ENCODE assay signal across 29 cellular contexts in genomic region chr10:69214666-69215131, GRCh38. TPM values are rescaled to one million over a fixed set of nuclear protein-coding genes. Genes with fewer than 3 reads are reported as not detected.
DNase-seq lines count a peak whose midpoint lies in the region; ATAC-seq, FAIRE-seq and TF ChIP-seq lines count a peak whose summit lies in the region.
"Had no signal": no experiment of that assay in that cellular context is flagged by ENCODE, and none has a peak within 500 bp of the region (broad histone marks: within the 10 kb centered on the region; RNA-seq: fewer than 3 reads in every experiment).

No MANE protein-coding gene starts in this region.

- no peaks in the 10 kb centered on the region for H3K27me3 Mint-ChIP-seq in activated T-cell treated with anti-CD3 and anti-CD28 coated beads, Interleukin-2, amount 50 U/mL, for 24 hours
- no peaks in the 10 kb centered on the region for H3K27me3 Mint-ChIP-seq in CD4-positive, alpha-beta T cell
- H3K27me3 Mint-ChIP-seq in naive thymus-derived CD8-positive, alpha-beta T cell: peaks cover 0 to 1% (median 0%) of the 10 kb centered on the region in 5 donors

- no peak overlapping the region for H3K27ac ChIP-seq in CD4-positive, alpha-beta T cell (ENCODE audit: low read depth, low read length)
- H3K27ac ChIP-seq in K562 (ENCODE audit: extremely low read depth, low read depth, low read length): no peak overlapping the region
- H3K27ac ChIP-seq: ascending aorta, C4-2B, pancreas, right atrium auricular region, tibial artery had no signal

- DNase-seq in activated T-cell treated with anti-CD3 and anti-CD28 coated beads, Interleukin-2, amount 50 U/mL, for 24 hours: no peak
- DNase-seq in activated T-cell treated with anti-CD3 and anti-CD28 coated beads, Interleukin-2, amount 50 U/mL, for 48 hours: no peak
- DNase-seq in CD4-positive, alpha-beta T cell: no peak
- peak; percentile 41 for DNase-seq in NB4 (ENCODE audit: low read depth)
- no peak for DNase-seq in K562 (ENCODE audit: extremely low read depth in 1 of 4, low spot score in 3 of 4)
- DNase-seq in naive thymus-derived CD8-positive, alpha-beta T cell: no peak
- no peak for DNase-seq in AG08396 (ENCODE audit: low spot score)
- DNase-seq: activated gamma-delta T cell treated with Interleukin-2 at 50 U/mL for 16 hours; H9; islet precursor cell; left ventricle myocardium superior; midbrain; NCI-H1417; NCI-H446 treated with DMSO at 0.1 percent for 48 hours; nephron progenitor cell; pancreas; PC-9; Right ventricle myocardium superior; stimulated activated CD4-positive, alpha-beta T cell treated with anti-CD3 and anti-CD28 coated beads, Interleukin-12 subunit alpha, Interleukin-12 subunit beta, amount 100 ng/mL, for 4 hours; stomach; tibial artery had no signal

- H3K27ac Mint-ChIP-seq in activated T-cell treated with anti-CD3 and anti-CD28 coated beads, Interleukin-2, amount 50 U/mL, for 24 hours: peak overlapping the region; percentile 78
- H3K27ac Mint-ChIP-seq in CD4-positive, alpha-beta T cell: peak overlapping the region; percentile 10
- peak overlapping the region in 2 of 10 donors; percentile 1 to 52 for H3K27ac Mint-ChIP-seq in naive thymus-derived CD8-positive, alpha-beta T cell
- H3K27ac Mint-ChIP-seq: H9, nephron progenitor cell had no signal

- H3K9me3 ChIP-seq in CD4-positive, alpha-beta T cell (ENCODE audit: control insufficient read depth, low read length): no peaks in the 10 kb centered on the region
- no peaks in the 10 kb centered on the region for H3K9me3 ChIP-seq in K562 (replicated peaks; ENCODE audit: control insufficient read depth, insufficient read depth, low read depth, low read length)
- H3K9me3 ChIP-seq: ascending aorta, pancreas, right atrium auricular region, stomach, tibial artery had no signal

- no peak for TF ChIP-seq RAD21 in K562 (CRISPR knock-in tag; conservative IDR thresholded peaks at IDR 0.05 in 1 of 2, IDR thresholded peaks at IDR 0.05 in 1 of 2)

- 74% methylated on average over 6 of the region's 6 CpGs for WGBS in K562 (ENCODE audit: insufficient coverage, low coverage, missing lambda C conversion rate)

- H4K20me1 ChIP-seq in K562 (replicated peaks; ENCODE audit: control insufficient read depth, insufficient read depth, low read length): no peaks in the 10 kb centered on the region

- H3K36me3 Mint-ChIP-seq in activated T-cell treated with anti-CD3 and anti-CD28 coated beads, Interleukin-2, amount 50 U/mL, for 24 hours (ENCODE audit: low read depth): no peaks in the 10 kb centered on the region
- H3K36me3 Mint-ChIP-seq in CD4-positive, alpha-beta T cell (ENCODE audit: low read depth): peaks cover 5% of the 10 kb centered on the region
- H3K36me3 Mint-ChIP-seq in naive thymus-derived CD8-positive, alpha-beta T cell: no peaks in the 10 kb centered on the region

- no TSS peak for BruUV-seq in K562 (replicated peaks; lab: Mats Ljungman, UMichigan)

- H3K4me3 ChIP-seq in NB4 (ENCODE audit: low read depth, low read length): no peak overlapping the region
- no peak overlapping the region for H3K4me3 ChIP-seq in K562
- H3K4me3 ChIP-seq: ascending aorta, pancreas, PC-9, right atrium auricular region, stomach, tibial artery had no signal

- peaks cover 36% of the 10 kb centered on the region for H3K4me1 Mint-ChIP-seq in activated T-cell treated with anti-CD3 and anti-CD28 coated beads, Interleukin-2, amount 50 U/mL, for 24 hours (ENCODE audit: low read depth)
- H3K4me1 Mint-ChIP-seq in CD4-positive, alpha-beta T cell (ENCODE audit: low read depth): peaks cover 30% of the 10 kb centered on the region
- peaks cover 8 to 11% (median 9%) of the 10 kb centered on the region in 4 donors for H3K4me1 Mint-ChIP-seq in naive thymus-derived CD8-positive, alpha-beta T cell

- no peaks in the 10 kb centered on the region for H3K27me3 ChIP-seq in CD4-positive, alpha-beta T cell (ENCODE audit: control insufficient read depth, insufficient read depth, low read length)
- H3K27me3 ChIP-seq in K562 (ENCODE audit: control insufficient read depth in 2 of 2, insufficient read depth in 2 of 2, low read length in 2 of 2): no peaks in the 10 kb centered on the region
- H3K27me3 ChIP-seq: ascending aorta, pancreas, right atrium auricular region had no signal

- ATAC-seq in CD4-positive, alpha-beta T cell (ENCODE audit: poor library complexity): no peak
- ATAC-seq in K562: no peak
- ATAC-seq in naive thymus-derived CD8-positive, alpha-beta T cell: no peak
- no peak for ATAC-seq in HG03457 (IDR thresholded peaks at IDR 0.05; ENCODE audit: unreplicated experiment)
- ATAC-seq: activated CD4-positive, CD25-positive, alpha-beta regulatory T cell treated with anti-CD3 and anti-CD28 coated beads, Interleukin-2, amount 50 U/mL, for 24 hours; left ventricle myocardium superior; pancreas had no signal

- peaks cover 3 to 53% of the 10 kb centered on the region in 2 experiments for H3K4me1 ChIP-seq in K562 (replicated peaks in 1 of 2; ENCODE audit: control insufficient read depth in 2 of 2, insufficient read depth in 2 of 2, low read length in 2 of 2)
- H3K4me1 ChIP-seq: ascending aorta, right atrium auricular region, tibial artery had no signal

- POLR2A ChIA-PET in CD4-positive, alpha-beta T cell (lab: Charles Lee): interaction anchor here (1.0 to 2.8 kb wide), 3 partner anchors 10 to 259 kb away, joined by 3 to 9 read pairs (median 4); partner anchors contain the start of gene DDX21
- POLR2A ChIA-PET in K562 (lab: Yijun Ruan, JAX): interaction anchor here (1.2 to 12.6 kb wide), 3 partner anchors 8 to 18 kb away, joined by 5 to 95 read pairs (median 5); no protein-coding TSS in a partner anchor
- POLR2A ChIA-PET in naive thymus-derived CD8-positive, alpha-beta T cell (lab: Charles Lee): interaction anchor here (0.5 to 0.6 kb wide), 2 partner anchors 9 to 69 kb away, joined by 3 read pairs; no protein-coding TSS in a partner anchor

- H2AFZ ChIP-seq in K562 (ENCODE audit: low read depth, low read length): no peak overlapping the region
- H2AFZ ChIP-seq: PC-9 had no signal

- no peaks in the 10 kb centered on the region for H3K79me2 ChIP-seq in K562 (ENCODE audit: control insufficient read depth, insufficient read depth, low read length)

- H3K9me3 Mint-ChIP-seq in activated T-cell treated with anti-CD3 and anti-CD28 coated beads, Interleukin-2, amount 50 U/mL, for 24 hours: no peaks in the 10 kb centered on the region
- no peaks in the 10 kb centered on the region for H3K9me3 Mint-ChIP-seq in CD4-positive, alpha-beta T cell
- peaks cover 0 to 2% (median 0%) of the 10 kb centered on the region in 9 donors for H3K9me3 Mint-ChIP-seq in naive thymus-derived CD8-positive, alpha-beta T cell

- in situ Hi-C loops in K562 (cut with MboI): no loop called here

- CTCF ChIA-PET in CD4-positive, alpha-beta T cell (lab: Charles Lee): interaction anchor here (0.6 to 1.1 kb wide), 2 partner anchors 23 to 184 kb away, joined by 3 to 4 read pairs; no protein-coding TSS in a partner anchor
- CTCF ChIA-PET in K562 (lab: Yijun Ruan, JAX; ENCODE audit: low intra/inter-chr PET ratio): interaction anchor here (0.7 kb wide), 1 partner anchor 10 kb away, joined by 3 read pairs; no protein-coding TSS in a partner anchor

- H3K4me2 ChIP-seq in K562 (ENCODE audit: insufficient read depth, low read length): no peak overlapping the region
- H3K4me2 ChIP-seq: PC-9 had no signal

- H3K9me1 ChIP-seq in K562 (ENCODE audit: control insufficient read depth, insufficient read depth, low read length): no peaks in the 10 kb centered on the region

- TF ChIP-seq POLR2A in NB4 (IDR thresholded peaks at IDR 0.05; ENCODE audit: extremely low read depth, insufficient read length): no peak
- no peak for TF ChIP-seq POLR2A in K562 (conservative IDR thresholded peaks at IDR 0.05)

- H3K4me3 Mint-ChIP-seq in activated T-cell treated with anti-CD3 and anti-CD28 coated beads, Interleukin-2, amount 50 U/mL, for 24 hours: no peak overlapping the region
- no peak overlapping the region for H3K4me3 Mint-ChIP-seq in CD4-positive, alpha-beta T cell
- H3K4me3 Mint-ChIP-seq in naive thymus-derived CD8-positive, alpha-beta T cell: no peak overlapping the region
- H3K4me3 Mint-ChIP-seq: H9, nephron progenitor cell had no signal

- TF ChIP-seq CTCF in CD4-positive, alpha-beta T cell (IDR thresholded peaks at IDR 0.05): no peak
- no peak for TF ChIP-seq CTCF in NB4 (IDR thresholded peaks at IDR 0.05; ENCODE audit: low read depth, low read length)
- TF ChIP-seq CTCF in K562 (IDR thresholded peaks at IDR 0.05 in 2 of 3, conservative IDR thresholded peaks at IDR 0.05 in 1 of 3; ENCODE audit: insufficient read depth in 2 of 3, low read depth in 1 of 3, low read length in 3 of 3): no peak

- TF ChIP-seq EP300 in K562 (IDR thresholded peaks at IDR 0.05; ENCODE audit: low read length): no peak

- intact Hi-C loops in CD4-positive, alpha-beta T cell (cut with DNase I, micrococcal nuclease): no loop called here
- intact Hi-C loops in K562 (cut with micrococcal nuclease): loop anchor here (5.0 kb wide), 1 partner anchor 92 kb away; the partner anchor contains the start of gene VPS26A

- H3K36me3 ChIP-seq in K562 (ENCODE audit: control insufficient read depth, insufficient read depth, low read length): peaks cover 3% of the 10 kb centered on the region; the same call in 1 of the 3 replicates
- H3K36me3 ChIP-seq: ascending aorta, pancreas, right atrium auricular region had no signal

- H3K9ac ChIP-seq in K562 (ENCODE audit: insufficient read depth in 1 of 2, low read depth in 2 of 2, low read length in 2 of 2): no peak overlapping the region

- no peak for FAIRE-seq in K562 (lab: Jason Lieb, UNC)
- FAIRE-seq: GM12892, pancreas had no signal

RNA-seq across cellular contexts. Expression of gene HKDC1, which starts 5.4 kb away (rescaled TPM):
- total RNA-seq in CD4-positive, alpha-beta T cell: 1 to 10 TPM; 3.1 to 4.5 TPM
- total RNA-seq in K562 (2011; cell fraction: chromatin; rRNA removed; ENCODE audit: low replicate concordance): not detected in 2 replicates
- total RNA-seq in K562 (2011; cell fraction: nucleolus; rRNA removed): not detected in 2 replicates
- not detected in 2 replicates for total RNA-seq in K562 (2011; cell fraction: nucleoplasm; rRNA removed)
- 0.12 TPM in 1 of 2 replicates, not detected in the other for total RNA-seq in K562 (2014; rRNA removed)
- total RNA-seq in K562 (2014; rRNA removed; fragmentation: Illumina TruSeq; extraction: Trizol): 0.19 and 0.22 TPM in 2 replicates
- total RNA-seq in K562 (2015; rRNA removed; fragmentation: Illumina TruSeq; extraction: Trizol): 0.08 TPM in 1 of 2 replicates, not detected in the other
- 0.04 TPM in 1 of 2 replicates, not detected in the other for total RNA-seq in K562 (2021)
- polyA plus RNA-seq in K562 (2011; rRNA removed): 0.07 TPM in 1 of 2 replicates, not detected in the other
- polyA plus RNA-seq in K562 (2011; cell fraction: cytosol; rRNA removed): 0.06 and 0.51 TPM in 2 replicates
- polyA plus RNA-seq in K562 (2011; cell fraction: nucleus; rRNA removed): 0.04 and 0.09 TPM in 2 replicates
- 0.03 and 1.1 TPM in 2 replicates for polyA plus RNA-seq in K562 (2012)
- polyA plus RNA-seq in K562 (2014; fragmentation: Illumina TruSeq; extraction: Trizol): 0.28 TPM in 1 of 2 replicates, not detected in the other
- not detected for polyA plus RNA-seq in K562 (2014; fragmentation: Nextera tagmentation; extraction: Ambion mirVana)
- 0.15 and 0.53 TPM in 2 replicates for polyA plus RNA-seq in K562 (2014; rRNA removed)
- polyA minus RNA-seq in K562 (2011; rRNA and poly(A)+ RNA removed): not detected in 2 replicates
- not detected in 2 replicates for polyA minus RNA-seq in K562 (2011; cell fraction: cytosol; rRNA and poly(A)+ RNA removed)
- polyA minus RNA-seq in K562 (2011; cell fraction: nucleus; rRNA and poly(A)+ RNA removed): not detected in 2 replicates
- under 1 TPM; 0.65 to 0.80 TPM for total RNA-seq in naive thymus-derived CD8-positive, alpha-beta T cell
- polyA plus RNA-seq in naive thymus-derived CD8-positive, alpha-beta T cell: 1 to 10 TPM in 2 of 3 donors, under 1 TPM in 1; 0.97 to 4.3 (median 1.1) TPM
- total RNA-seq: ascending aorta, cardiac septum, endothelial cell of umbilical vein, H9, left ventricle myocardium superior, Right ventricle myocardium superior had no signal
- polyA plus RNA-seq: endothelial cell of umbilical vein had no signal

RNA-seq across cellular contexts. Expression of gene SUPV3L1, which starts 34.7 kb away (rescaled TPM):
- 10 to 100 TPM; 78.1 to 78.7 TPM for total RNA-seq in CD4-positive, alpha-beta T cell
- 72.0 and 118 TPM in 2 replicates for total RNA-seq in K562 (2011; cell fraction: chromatin; rRNA removed; ENCODE audit: low replicate concordance)
- total RNA-seq in K562 (2011; cell fraction: nucleolus; rRNA removed): 52.4 and 53.4 TPM in 2 replicates
- 71.7 and 77.1 TPM in 2 replicates for total RNA-seq in K562 (2011; cell fraction: nucleoplasm; rRNA removed)
- total RNA-seq in K562 (2014; rRNA removed): 69.9 and 81.4 TPM in 2 replicates
- 97.2 and 109 TPM in 2 replicates for total RNA-seq in K562 (2014; rRNA removed; fragmentation: Illumina TruSeq; extraction: Trizol)
- total RNA-seq in K562 (2015; rRNA removed; fragmentation: Illumina TruSeq; extraction: Trizol): 84.7 and 85.0 TPM in 2 replicates
- 92.6 and 103 TPM in 2 replicates for total RNA-seq in K562 (2021)
- 83.3 and 94.8 TPM in 2 replicates for polyA plus RNA-seq in K562 (2011; rRNA removed)
- polyA plus RNA-seq in K562 (2011; cell fraction: cytosol; rRNA removed): 51.6 and 77.5 TPM in 2 replicates
- 58.7 and 70.3 TPM in 2 replicates for polyA plus RNA-seq in K562 (2011; cell fraction: nucleus; rRNA removed)
- polyA plus RNA-seq in K562 (2012): 57.6 and 58.4 TPM in 2 replicates
- 116 and 156 TPM in 2 replicates for polyA plus RNA-seq in K562 (2014; fragmentation: Illumina TruSeq; extraction: Trizol)
- polyA plus RNA-seq in K562 (2014; fragmentation: Nextera tagmentation; extraction: Ambion mirVana): 10 to 100 TPM; 45.2 to 66.1 TPM
- 93.3 and 106 TPM in 2 replicates for polyA plus RNA-seq in K562 (2014; rRNA removed)
- 241 and 312 TPM in 2 replicates for polyA minus RNA-seq in K562 (2011; rRNA and poly(A)+ RNA removed)
- polyA minus RNA-seq in K562 (2011; cell fraction: cytosol; rRNA and poly(A)+ RNA removed): 89.6 and 115 TPM in 2 replicates
- 27.6 and 48.0 TPM in 2 replicates for polyA minus RNA-seq in K562 (2011; cell fraction: nucleus; rRNA and poly(A)+ RNA removed)
- total RNA-seq in naive thymus-derived CD8-positive, alpha-beta T cell: 10 to 100 TPM; 39.5 to 40.3 TPM
- 10 to 100 TPM; 10.8 to 17.8 (median 13.5) TPM for polyA plus RNA-seq in naive thymus-derived CD8-positive, alpha-beta T cell
